29 cellular contexts compared by ENCODE assay signal in the genomic region with DNA sequence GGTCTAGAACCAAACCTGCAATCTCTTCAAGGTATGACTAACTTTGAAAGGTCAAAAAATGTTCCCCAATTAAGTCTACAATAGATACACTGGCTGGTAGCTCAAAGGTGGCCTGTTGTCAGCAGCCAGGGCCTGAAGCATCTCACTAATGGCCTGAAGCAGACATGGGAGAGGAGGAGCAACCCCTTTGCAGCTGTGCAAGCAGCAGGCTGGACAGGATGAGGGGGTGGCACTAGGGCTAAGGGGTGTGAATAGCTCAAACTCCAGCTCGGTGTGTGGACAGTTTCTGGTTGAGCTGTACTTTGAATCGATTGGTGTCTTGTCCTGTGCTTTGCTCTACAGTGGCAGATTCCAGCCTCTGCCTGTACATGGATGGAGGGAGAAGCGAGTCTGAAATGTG. TPM values are rescaled to one million over a fixed set of nuclear protein-coding genes. Genes with fewer than 3 reads are reported as not detected.
DNase-seq lines count a peak whose midpoint lies in the region; ATAC-seq and TF ChIP-seq lines count a peak whose summit lies in the region.
"Had no signal": no experiment of that assay in that cellular context is flagged by ENCODE, and none has a peak within 500 bp of the region (broad histone marks: within the 10 kb centered on the region; RNA-seq: fewer than 3 reads in every experiment).

No MANE protein-coding gene starts in this region.

- H2AFZ ChIP-seq in IMR-90 (replicated peaks; ENCODE audit: low read length, poor library complexity) (no peak overlapping the region), neural progenitor cell (replicated peaks) (peak overlapping the region; percentile 52)

- dilution Hi-C loops in IMR-90 (cut with HindIII; ENCODE audit: low sequenced_read_pairs, unreplicated experiment): no loop called here

- TF ChIP-seq CTCF in Caco-2 (IDR thresholded peaks at IDR 0.05; ENCODE audit: insufficient read depth in 1 of 2, low read depth in 1 of 2, low read length in 1 of 2, severe bottlenecking in 1 of 2, unreplicated experiment in 1 of 2) (no peak), IMR-90 (conservative IDR thresholded peaks at IDR 0.05; ENCODE audit: low read depth, low read length) (no peak), neural progenitor cell (IDR thresholded peaks at IDR 0.05) (no peak), GM10266 (IDR thresholded peaks at IDR 0.05; ENCODE audit: control insufficient read depth, insufficient read depth, low read depth, missing control alignments) (no peak)

- H3K4me1 ChIP-seq in Caco-2: 0 out of 2 replicates have a peak, but pooled peaks cover 3% of the 10 kb centered on the region
- H3K4me1 ChIP-seq in IMR-90 (ENCODE audit: control insufficient read depth, insufficient read depth, low read length): no peaks in the 10 kb centered on the region
- H3K4me1 ChIP-seq in neural progenitor cell: peaks cover 9% of the 10 kb centered on the region
- no peaks in the 10 kb centered on the region for H3K4me1 ChIP-seq in mesendoderm (ENCODE audit: control insufficient read depth, low read depth, low read length)
- H3K4me1 ChIP-seq: colonic mucosa had no signal

- H2BK120ac ChIP-seq in IMR-90 (ENCODE audit: low read depth, low read length): no peak overlapping the region
- H2BK120ac ChIP-seq in mesendoderm (ENCODE audit: low read depth, low read length): no peak overlapping the region

- ATAC-seq in IMR-90 (ENCODE audit: low read depth): no peak; the same call in 1 of the 2 replicates
- ATAC-seq in GM21576 (IDR thresholded peaks at IDR 0.05; ENCODE audit: unreplicated experiment): no peak
- ATAC-seq: activated T-cell treated with anti-CD3 and anti-CD28 coated beads, Interleukin-2, amount 50 U/mL, for 4 hours; heart left ventricle; stimulated activated naive B cell treated with anti-CD40 and anti-IgM and Interleukin-4, amounts not matched to agents 10 μg/mL and 1 μg/mL and 100 μg/mL, for 72 hours; T-helper 17 cell had no signal

- no peaks in the 10 kb centered on the region for H3K79me2 ChIP-seq in neural progenitor cell (ENCODE audit: low read depth)
- H3K79me2 ChIP-seq in mesendoderm (ENCODE audit: control insufficient read depth, insufficient read depth, low read length): no peaks in the 10 kb centered on the region

- H3K9ac ChIP-seq in IMR-90 (ENCODE audit: low read depth, low read length) (no peak overlapping the region), neural progenitor cell (no peak overlapping the region), mesendoderm (ENCODE audit: low read length) (no peak overlapping the region)

- H2BK5ac ChIP-seq in IMR-90 (ENCODE audit: low read depth, low read length, poor library complexity, severe bottlenecking) (no peak overlapping the region), mesendoderm (ENCODE audit: low read length) (no peak overlapping the region)

- DNase-seq in Caco-2: peak; percentile 45 to 55
- no peak for DNase-seq in IMR-90
- peak; percentile 31 to 56 for DNase-seq in SHP77 (lab: John Stamatoyannopoulos, UW)
- DNase-seq in neural progenitor cell (ENCODE audit: low spot score): no peak
- DNase-seq in GM10266 (ENCODE audit: extremely low spot score): no peak
- no peak for DNase-seq in mesendoderm
- DNase-seq: activated naive CD4-positive, alpha-beta T cell treated with Interleukin-2 at 50 U/mL for 16 hours; activated T-cell treated with anti-CD3 and anti-CD28 coated beads, Interleukin-2, amount 50 U/mL, for 4 hours; amniotic stem cell; CD4-positive, CD25-positive, alpha-beta regulatory T cell; colonic mucosa; DMS153; effector memory CD4-positive, alpha-beta T cell; erythroblast; H9; heart left ventricle; Karpas-422; mesenchymal stem cell; naive B cell; NCI-H1048; NCI-H2029; NCI-H226; NK-92 treated with Interleukin-12 subunit alpha and Interleukin-12 subunit beta, amount 100 ng/mL, for 24 hours; retina; stimulated activated CD4-positive, alpha-beta T cell treated with anti-CD3 and anti-CD28 coated beads, Interleukin-4, amount 100 ng/mL, for 1 hour; stimulated activated naive B cell treated with anti-CD40 and anti-IgM and Interleukin-4, amounts not matched to agents 10 μg/mL and 1 μg/mL and 100 μg/mL, for 72 hours; T-helper 17 cell had no signal

- no peak overlapping the region for H3K56ac ChIP-seq in IMR-90 (ENCODE audit: extremely low read depth, insufficient read depth, low read length)
- no peak overlapping the region for H3K56ac ChIP-seq in mesendoderm (ENCODE audit: low read length)

- no peak overlapping the region for H3K14ac ChIP-seq in IMR-90 (replicated peaks; ENCODE audit: low read depth, low read length)

- H3K4me3 Mint-ChIP-seq in Caco-2 (ENCODE audit: unreplicated experiment): no peak overlapping the region
- no peak overlapping the region for H3K4me3 Mint-ChIP-seq in neural progenitor cell
- H3K4me3 Mint-ChIP-seq: activated T-cell treated with anti-CD3 and anti-CD28 coated beads, Interleukin-2, amount 50 U/mL, for 4 hours; CD4-positive, CD25-positive, alpha-beta regulatory T cell; H9; naive B cell; stimulated activated naive B cell treated with anti-CD40 and anti-IgM and Interleukin-4, amounts not matched to agents 10 μg/mL and 1 μg/mL and 100 μg/mL, for 72 hours; T-helper 17 cell had no signal

- H3K79me1 ChIP-seq in IMR-90 (ENCODE audit: low read depth in 1 of 2, low read length in 2 of 2) (no peaks in the 10 kb centered on the region), mesendoderm (ENCODE audit: low read length) (no peaks in the 10 kb centered on the region)

- H3K27me3 ChIP-seq in Caco-2 (replicated peaks; ENCODE audit: control insufficient read depth, insufficient read depth, low read length) (no peaks in the 10 kb centered on the region), IMR-90 (ENCODE audit: control insufficient read depth, insufficient read depth, low read length) (peaks cover 6% of the 10 kb centered on the region), neural progenitor cell (no peaks in the 10 kb centered on the region), mesendoderm (ENCODE audit: insufficient read depth, low read length, poor library complexity) (no peaks in the 10 kb centered on the region)
- H3K27me3 ChIP-seq: colonic mucosa had no signal

- H4K8ac ChIP-seq in IMR-90 (ENCODE audit: low read depth in 2 of 2, low read length in 2 of 2) (no peak overlapping the region), mesendoderm (ENCODE audit: low read depth, low read length) (no peak overlapping the region)

- no peak overlapping the region for H4K91ac ChIP-seq in IMR-90 (ENCODE audit: insufficient read depth, low read depth, low read length)

- H3K4ac ChIP-seq in IMR-90 (ENCODE audit: low read depth, low read length) (no peak overlapping the region), mesendoderm (ENCODE audit: low read depth, low read length) (no peak overlapping the region)

- no peak overlapping the region for H3K18ac ChIP-seq in IMR-90 (ENCODE audit: low read depth, low read length)
- H3K18ac ChIP-seq in mesendoderm (ENCODE audit: low read length): no peak overlapping the region

- BruUV-seq in Caco-2 (replicated peaks; lab: Mats Ljungman, UMichigan) (no TSS peak), IMR-90 (replicated peaks; lab: Mats Ljungman, UMichigan) (no TSS peak)

- H3K27ac Mint-ChIP-seq in Caco-2 (ENCODE audit: unreplicated experiment): no peak overlapping the region
- H3K27ac Mint-ChIP-seq in neural progenitor cell: peak overlapping the region; percentile 36
- H3K27ac Mint-ChIP-seq: stimulated activated naive B cell treated with anti-CD40 and anti-IgM and Interleukin-4, amounts not matched to agents 10 μg/mL and 1 μg/mL and 100 μg/mL, for 72 hours; T-helper 17 cell had no signal

- H4K5ac ChIP-seq in IMR-90 (ENCODE audit: low read depth, low read length) (no peak overlapping the region), mesendoderm (ENCODE audit: low read length) (no peak overlapping the region)

- no CpG with 5 or more reads among the region's 3 CpGs for WGBS in IMR-90 (ENCODE audit: extremely low coverage in 2 of 2, insufficient read length in 1 of 2), 2 experiments
- no CpG with 5 or more reads among the region's 3 CpGs for WGBS in mesendoderm (ENCODE audit: extremely low coverage, insufficient coverage, low lambda C conversion rate)

- no peaks in the 10 kb centered on the region for H3K36me3 ChIP-seq in Caco-2 (ENCODE audit: control insufficient read depth, insufficient read depth, low read length)
- no peaks in the 10 kb centered on the region for H3K36me3 ChIP-seq in IMR-90 (ENCODE audit: control insufficient read depth, insufficient read depth, low read length)
- H3K36me3 ChIP-seq in neural progenitor cell: no peaks in the 10 kb centered on the region
- H3K36me3 ChIP-seq in mesendoderm (ENCODE audit: control insufficient read depth, insufficient read depth, low read length): no peaks in the 10 kb centered on the region
- H3K36me3 ChIP-seq: colonic mucosa, heart left ventricle, thoracic aorta had no signal

- H3K9me3 ChIP-seq in Caco-2 (no peaks in the 10 kb centered on the region), IMR-90 (ENCODE audit: control insufficient read depth, insufficient read depth, low read length) (no peaks in the 10 kb centered on the region), neural progenitor cell (ENCODE audit: low read depth) (no peaks in the 10 kb centered on the region)
- H3K9me3 ChIP-seq: colonic mucosa, heart left ventricle, thoracic aorta had no signal

- no peak overlapping the region for H3K4me3 ChIP-seq in Caco-2 (ENCODE audit: low read depth, low read length)
- no peak overlapping the region for H3K4me3 ChIP-seq in IMR-90 (ENCODE audit: insufficient read depth, low read depth, low read length)
- H3K4me3 ChIP-seq in neural progenitor cell: no peak overlapping the region
- no peak overlapping the region for H3K4me3 ChIP-seq in mesendoderm (ENCODE audit: low read length)
- H3K4me3 ChIP-seq: colonic mucosa, heart left ventricle, thoracic aorta had no signal

- TF ChIP-seq RAD21 in IMR-90 (IDR thresholded peaks at IDR 0.05; ENCODE audit: low read length): no peak

- CTCF ChIA-PET in Caco-2 (lab: Charles Lee): interaction anchor here (1.0 kb wide), 1 partner anchor 44 kb away, joined by 4 read pairs; no protein-coding TSS in a partner anchor
- CTCF ChIA-PET in IMR-90 (lab: Yijun Ruan, JAX): interaction anchor here (2.4 kb wide), 1 partner anchor 8 kb away, joined by 10 read pairs; no protein-coding TSS in a partner anchor

- H3K27ac ChIP-seq in IMR-90 (ENCODE audit: insufficient read depth, low read length) (no peak overlapping the region), neural progenitor cell (no peak overlapping the region), mesendoderm (ENCODE audit: low read depth, low read length) (no peak overlapping the region)
- H3K27ac ChIP-seq: colonic mucosa, heart left ventricle, thoracic aorta had no signal

- H2BK15ac ChIP-seq in IMR-90 (ENCODE audit: low read depth, low read length) (no peak overlapping the region), mesendoderm (replicated peaks; ENCODE audit: low read depth) (no peak overlapping the region)

- POLR2A ChIA-PET in Caco-2 (lab: Charles Lee) (no interaction called here), IMR-90 (lab: Charles Lee; ENCODE audit: unreplicated experiment) (no interaction called here)

- H3K36me3 Mint-ChIP-seq in Caco-2 (ENCODE audit: insufficient read depth, unreplicated experiment) (no peaks in the 10 kb centered on the region), neural progenitor cell (no peaks in the 10 kb centered on the region)
- H3K36me3 Mint-ChIP-seq: CD4-positive, CD25-positive, alpha-beta regulatory T cell; naive B cell; stimulated activated naive B cell treated with anti-CD40 and anti-IgM and Interleukin-4, amounts not matched to agents 10 μg/mL and 1 μg/mL and 100 μg/mL, for 72 hours had no signal

- no peaks in the 10 kb centered on the region for H3K27me3 Mint-ChIP-seq in Caco-2 (ENCODE audit: insufficient read depth, unreplicated experiment)
- H3K27me3 Mint-ChIP-seq in neural progenitor cell (ENCODE audit: insufficient read depth, low read depth): peaks cover 5% of the 10 kb centered on the region

- H3K9me3 Mint-ChIP-seq in Caco-2 (ENCODE audit: unreplicated experiment): no peaks in the 10 kb centered on the region
- peaks cover 5% of the 10 kb centered on the region for H3K9me3 Mint-ChIP-seq in neural progenitor cell
- H3K9me3 Mint-ChIP-seq: activated T-cell treated with anti-CD3 and anti-CD28 coated beads, Interleukin-2, amount 50 U/mL, for 4 hours; CD4-positive, CD25-positive, alpha-beta regulatory T cell; naive B cell; stimulated activated naive B cell treated with anti-CD40 and anti-IgM and Interleukin-4, amounts not matched to agents 10 μg/mL and 1 μg/mL and 100 μg/mL, for 72 hours had no signal

- H3K9me1 ChIP-seq in IMR-90 (ENCODE audit: insufficient read depth, low read length): no peaks in the 10 kb centered on the region

- H2AK9ac ChIP-seq in IMR-90 (replicated peaks; ENCODE audit: low read depth, low read length, poor library complexity): no peak overlapping the region

- in situ Hi-C loops in IMR-90 (cut with MboI; ENCODE audit: low sequenced_read_pairs): no loop called here

- no peak for TF ChIP-seq POLR2A in IMR-90 (IDR thresholded peaks at IDR 0.05; ENCODE audit: low read depth, low read length)

- intact Hi-C loops in Caco-2 (cut with micrococcal nuclease; ENCODE audit: unreplicated experiment) (no loop called here), IMR-90 (cut with micrococcal nuclease) (no loop called here)

- H3K4me2 ChIP-seq in IMR-90 (ENCODE audit: low read depth, low read length) (no peak overlapping the region), neural progenitor cell (no peak overlapping the region), mesendoderm (ENCODE audit: low read length) (no peak overlapping the region)

- no peak overlapping the region for H2AK5ac ChIP-seq in IMR-90 (ENCODE audit: low read depth, low read length)
- H2AK5ac ChIP-seq in mesendoderm (ENCODE audit: low read length): no peak overlapping the region

- H3K23ac ChIP-seq in IMR-90 (ENCODE audit: low read depth, low read length) (0 out of 2 replicates have a peak overlapping the region, but pooled peaks have one; percentile 16), mesendoderm (ENCODE audit: low read length) (no peak overlapping the region)

- H3K4me1 Mint-ChIP-seq in Caco-2 (ENCODE audit: low read depth, unreplicated experiment) (peaks cover 7% of the 10 kb centered on the region), neural progenitor cell (peaks cover 12% of the 10 kb centered on the region)
- H3K4me1 Mint-ChIP-seq: H9 had no signal

- H4K20me1 ChIP-seq in IMR-90 (ENCODE audit: insufficient read depth, low read length) (no peaks in the 10 kb centered on the region), neural progenitor cell (ENCODE audit: low read depth) (no peaks in the 10 kb centered on the region)

- H2BK20ac ChIP-seq in IMR-90 (ENCODE audit: low read depth, low read length): no peak overlapping the region

- no peaks in the 10 kb centered on the region for H3F3A ChIP-seq in neural progenitor cell (ENCODE audit: low read depth)

RNA-seq across cellular contexts. Expression of a gene that starts 34.5 kb away (rescaled TPM):
- total RNA-seq in Caco-2 (2022): 47.2 and 50.4 TPM in 2 replicates
- total RNA-seq in IMR-90 (2012; rRNA removed): 3.6 and 3.8 TPM in 2 replicates
- polyA plus RNA-seq in IMR-90 (2012; rRNA removed): 5.3 and 5.7 TPM in 2 replicates
- polyA plus RNA-seq in IMR-90 (2012; cell fraction: cytosol; rRNA removed): 3.8 and 4.7 TPM in 2 replicates
- polyA plus RNA-seq in IMR-90 (2012; cell fraction: nucleus; rRNA removed; ENCODE audit: low replicate concordance): 8.1 and 12.6 TPM in 2 replicates
- 27.1 and 31.3 TPM in 2 replicates for total RNA-seq in neural progenitor cell (ENCODE audit: low replicate concordance)
- polyA plus RNA-seq in mesendoderm (2013, experiment 1 of 2): 12.2 TPM
- polyA plus RNA-seq in mesendoderm (2013, experiment 2 of 2): 15.6 TPM

Comparison
In these comparisons a context has a peak if more than half of its experiments do, and no peak if none do; other contexts are left out.
1. DNase-seq: peak in Caco-2 (2 of 2) and SHP77 (2 of 2); none in IMR-90 (single experiment), neural progenitor cell (single experiment), GM10266 (single experiment) and mesendoderm (single experiment).